In genomic region chr1:224427346-224427745, GRCh38 we compare ENCODE assay signal across 10 cellular contexts. TPM values are rescaled to one million over a fixed set of nuclear protein-coding genes. Genes with fewer than 3 reads are reported as not detected.
A peak's percentile ranks its signal among the peaks of the same experiment; 100 is the strongest.
DNase-seq lines count a peak whose midpoint lies in the region; ATAC-seq and TF ChIP-seq lines count a peak whose summit lies in the region.
"Had no signal": no experiment of that assay in that cellular context is flagged by ENCODE, and none has a peak within 500 bp of the region (broad histone marks: within the 10 kb centered on the region; RNA-seq: fewer than 3 reads in every experiment).

No MANE protein-coding gene starts in this region.

- H3K27me3 ChIP-seq in sigmoid colon, result no peaks in the 10 kb centered on the region
- H3K27me3 ChIP-seq in naive thymus-derived CD4-positive, alpha-beta T cell (ENCODE audit: control insufficient read depth in 2 of 2, insufficient read depth in 2 of 2, low read length in 2 of 2), result no peaks in the 10 kb centered on the region

- no peak overlapping the region for H3K4me3 ChIP-seq in sigmoid colon
- H3K4me3 ChIP-seq in naive thymus-derived CD4-positive, alpha-beta T cell (ENCODE audit: low read length), result no peak overlapping the region

- H3K36me3 ChIP-seq in sigmoid colon, result peaks cover 14 to 43% (median 25%) of the 10 kb centered on the region in 4 donors
- peaks cover 4 to 46% (median 20%) of the 10 kb centered on the region in 3 experiments for H3K36me3 ChIP-seq in naive thymus-derived CD4-positive, alpha-beta T cell (ENCODE audit: control insufficient read depth in 2 of 3, insufficient read depth in 3 of 3, low read length in 3 of 3)

- TF ChIP-seq POLR2A in sigmoid colon (IDR thresholded peaks at IDR 0.05), result no peak

- no peaks in the 10 kb centered on the region for H3K27me3 Mint-ChIP-seq in naive thymus-derived CD4-positive, alpha-beta T cell

- peaks cover 32 to 71% (median 56%) of the 10 kb centered on the region in 7 donors for H3K4me1 Mint-ChIP-seq in naive thymus-derived CD4-positive, alpha-beta T cell

- peak overlapping the region; percentile 32 to 98 (median 42) for H3K27ac ChIP-seq in sigmoid colon
- H3K27ac ChIP-seq in naive thymus-derived CD4-positive, alpha-beta T cell (ENCODE audit: low read depth, low read length), result no peak overlapping the region

- TF ChIP-seq EP300 in sigmoid colon (IDR thresholded peaks at IDR 0.05), result no peak

- intact Hi-C loops in sigmoid colon (cut with DNase I), result no loop called here
- intact Hi-C loops in naive thymus-derived CD4-positive, alpha-beta T cell (cut with micrococcal nuclease), result no loop called here

- POLR2A ChIA-PET in naive thymus-derived CD4-positive, alpha-beta T cell (lab: Charles Lee), result interaction anchor here (0.6 to 1.6 kb wide), 2 partner anchors 10 to 40 kb away, joined by 3 read pairs; no protein-coding TSS in a partner anchor

- no peak overlapping the region for H3K27ac Mint-ChIP-seq in naive thymus-derived CD4-positive, alpha-beta T cell

- WGBS in sigmoid colon, 2 donors, result 89 to 92% methylated on average over 1 of the region's 1 CpG

- peak overlapping the region in 1 of 10 donors; percentile 25 for H3K4me3 Mint-ChIP-seq in naive thymus-derived CD4-positive, alpha-beta T cell

- TF ChIP-seq CTCF in sigmoid colon (IDR thresholded peaks at IDR 0.05), result no peak

- peaks cover under 1 to 38% (median 29%) of the 10 kb centered on the region in 5 donors for H3K36me3 Mint-ChIP-seq in naive thymus-derived CD4-positive, alpha-beta T cell

- H3K4me1 ChIP-seq in sigmoid colon, result peaks cover 0 to 82% (median 66%) of the 10 kb centered on the region in 4 donors
- peaks cover 16 to 21% of the 10 kb centered on the region in 2 donors for H3K4me1 ChIP-seq in naive thymus-derived CD4-positive, alpha-beta T cell (ENCODE audit: control insufficient read depth in 2 of 2, insufficient read depth in 2 of 2, low read length in 2 of 2)

- ATAC-seq in HG02970 (IDR thresholded peaks at IDR 0.05; ENCODE audit: low FRiP score, unreplicated experiment), result no peak
- ATAC-seq in naive thymus-derived CD4-positive, alpha-beta T cell, result no peak
- no peak for ATAC-seq in HG03095 (IDR thresholded peaks at IDR 0.05; ENCODE audit: unreplicated experiment)

- peak; percentile 38 for DNase-seq in GM04504 (ENCODE audit: low read depth)
- peak; percentile 26 for DNase-seq in RKO (ENCODE audit: low spot score)
- DNase-seq in dermis microvascular lymphatic vessel endothelial cell (ENCODE audit: low read depth in 2 of 2), result peak; percentile 76 to 90
- no peak for DNase-seq in sigmoid colon
- no peak for DNase-seq in naive thymus-derived CD4-positive, alpha-beta T cell
- no peak for DNase-seq in activated CD8-positive, alpha-beta memory T cell treated with anti-CD3 and anti-CD28 coated beads, Interleukin-2, amount 50 U/mL, for 48 hours
- DNase-seq: GF-D8, SHP77 had no signal

- H3K9me3 Mint-ChIP-seq in naive thymus-derived CD4-positive, alpha-beta T cell, result no peaks in the 10 kb centered on the region

- H3K9me3 ChIP-seq in sigmoid colon, result no peaks in the 10 kb centered on the region
- no peaks in the 10 kb centered on the region for H3K9me3 ChIP-seq in naive thymus-derived CD4-positive, alpha-beta T cell (ENCODE audit: control insufficient read depth in 2 of 3, low read length in 3 of 3)

- CTCF ChIA-PET in naive thymus-derived CD4-positive, alpha-beta T cell (lab: Charles Lee), result interaction anchor here (1.4 kb wide), 1 partner anchor 31 kb away, joined by 7 read pairs; no protein-coding TSS in a partner anchor

RNA-seq across cellular contexts. Expression of gene WDR26, which starts 7.3 kb away (rescaled TPM):
- total RNA-seq in dermis microvascular lymphatic vessel endothelial cell (50.5 and 82.1 TPM in 2 replicates), sigmoid colon (100 to 1,000 TPM in 1 of 4 donors, 10 to 100 TPM in 3; 63.3 to 105 (median 66.6) TPM)
- 10 to 100 TPM; 27.6 to 30.7 (median 28.8) TPM for polyA plus RNA-seq in sigmoid colon
- 100 to 1,000 TPM in 3 of 5 experiments, 10 to 100 TPM in 2; 80.5 to 164 (median 104) TPM for total RNA-seq in naive thymus-derived CD4-positive, alpha-beta T cell
- polyA plus RNA-seq in naive thymus-derived CD4-positive, alpha-beta T cell, result 1 to 10 TPM; 1.7 to 3.1 TPM

Comparison
In these comparisons a context has a peak if more than half of its experiments do, and no peak if none do; other contexts are left out.
1. DNase-seq: peak in GM04504 (single experiment), RKO (single experiment) and dermis microvascular lymphatic vessel endothelial cell (2 of 2); none in sigmoid colon (single experiment), naive thymus-derived CD4-positive, alpha-beta T cell (0 of 9) and activated CD8-positive, alpha-beta memory T cell treated with anti-CD3 and anti-CD28 coated beads, Interleukin-2, amount 50 U/mL, for 48 hours (single experiment).